ENCODE assay signal across 11 cellular contexts in the genomic region with DNA sequence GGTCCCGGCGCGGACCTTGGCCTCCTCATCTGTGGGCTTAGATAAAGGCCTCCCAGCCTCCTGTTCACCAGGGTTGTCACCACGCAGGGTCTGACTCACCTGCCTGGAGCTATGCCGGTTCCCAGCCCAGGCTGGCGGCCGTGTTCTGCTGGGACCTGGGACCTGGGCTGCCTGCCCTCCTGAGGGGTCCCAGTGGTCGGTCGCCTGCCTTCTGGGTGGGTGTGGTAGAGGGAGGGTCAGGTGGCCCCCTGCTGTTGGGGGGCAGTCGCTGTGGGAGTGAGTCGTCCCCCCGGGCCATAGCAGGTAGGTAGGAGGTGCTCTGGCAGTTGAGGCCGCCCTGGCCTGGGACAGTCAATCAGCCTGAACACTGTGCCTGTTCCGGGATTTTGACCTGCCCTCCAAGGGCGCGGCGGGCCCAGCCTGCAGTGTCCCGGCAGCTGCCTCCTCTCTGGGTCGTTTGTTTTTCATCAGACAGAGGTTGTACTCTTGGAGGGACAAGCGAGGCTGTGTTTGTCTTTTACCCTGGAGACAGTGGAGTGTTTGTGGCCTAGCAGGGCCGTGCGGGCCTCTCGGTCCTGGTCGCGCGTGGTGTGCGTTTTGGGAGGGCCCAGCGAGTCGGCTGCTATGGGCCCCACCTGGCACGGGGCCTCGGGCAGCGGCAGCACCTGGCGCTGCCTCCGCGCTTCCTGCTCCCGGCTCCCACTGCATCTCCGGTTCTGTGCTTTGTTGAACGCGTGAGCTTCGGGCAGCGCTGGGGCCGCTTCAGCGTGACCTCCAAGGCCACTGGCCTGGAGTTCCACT. TPM values are rescaled to one million over a fixed set of nuclear protein-coding genes. Genes with fewer than 3 reads are reported as not detected.
A peak's percentile ranks its signal among the peaks of the same experiment; 100 is the strongest.
DNase-seq lines count a peak whose midpoint lies in the region; ATAC-seq and TF ChIP-seq lines count a peak whose summit lies in the region.
"Had no signal": no experiment of that assay in that cellular context is flagged by ENCODE, and none has a peak within 500 bp of the region (broad histone marks: within the 10 kb centered on the region; RNA-seq: fewer than 3 reads in every experiment).

No MANE protein-coding gene starts in this region.

- no peak for ATAC-seq in psoas muscle
- ATAC-seq in activated CD8-positive, alpha-beta memory T cell treated with anti-CD3 and anti-CD28 coated beads, Interleukin-2, amount 10 ng/mL, durations not matched to agents 7 days and 5 days, result no peak

- DNase-seq in T1000 (lab: John Stamatoyannopoulos, UW), result peak; percentile 27
- peak in 31 of 51 donors; percentile 14 to 67 (median 38) for DNase-seq in hypothalamus (lab: John Stamatoyannopoulos, UW)
- DNase-seq in psoas muscle, result peak in 1 of 2 donors; percentile 51
- no peak for DNase-seq in NCI-H1436 (lab: John Stamatoyannopoulos, UW)
- no peak for DNase-seq in activated CD8-positive, alpha-beta memory T cell treated with anti-CD3 and anti-CD28 coated beads, Interleukin-2, amount 10 ng/mL, durations not matched to agents 7 days and 5 days
- no peak for DNase-seq in SK-N-DZ (ENCODE audit: low spot score)
- DNase-seq in activated T-cell treated with anti-CD3 and anti-CD28 coated beads, Interleukin-2, amount 50 U/mL, for 24 hours, result no peak
- DNase-seq: cortex of kidney, NCI-H146, occipital lobe had no signal

- no peaks in the 10 kb centered on the region for H3K9me3 ChIP-seq in psoas muscle

- H3K4me1 ChIP-seq in psoas muscle, result peaks cover 8% of the 10 kb centered on the region

- H3K4me3 Mint-ChIP-seq in activated CD8-positive, alpha-beta memory T cell treated with anti-CD3 and anti-CD28 coated beads, Interleukin-2, amount 10 ng/mL, durations not matched to agents 7 days and 5 days, result no peak overlapping the region
- H3K4me3 Mint-ChIP-seq in activated T-cell treated with anti-CD3 and anti-CD28 coated beads, Interleukin-2, amount 50 U/mL, for 24 hours, result no peak overlapping the region

- H3K27me3 Mint-ChIP-seq in activated CD8-positive, alpha-beta memory T cell treated with anti-CD3 and anti-CD28 coated beads, Interleukin-2, amount 10 ng/mL, durations not matched to agents 7 days and 5 days, result no peaks in the 10 kb centered on the region
- H3K27me3 Mint-ChIP-seq in activated T-cell treated with anti-CD3 and anti-CD28 coated beads, Interleukin-2, amount 50 U/mL, for 24 hours, result no peaks in the 10 kb centered on the region

- no peaks in the 10 kb centered on the region for H3K27me3 ChIP-seq in psoas muscle (ENCODE audit: insufficient read depth in 3 of 3, low read length in 2 of 3)

- peak overlapping the region; percentile 38 for H3K4me3 ChIP-seq in psoas muscle

- H3K36me3 Mint-ChIP-seq in activated CD8-positive, alpha-beta memory T cell treated with anti-CD3 and anti-CD28 coated beads, Interleukin-2, amount 10 ng/mL, durations not matched to agents 7 days and 5 days, result peaks cover 2% of the 10 kb centered on the region
- H3K36me3 Mint-ChIP-seq in activated T-cell treated with anti-CD3 and anti-CD28 coated beads, Interleukin-2, amount 50 U/mL, for 24 hours (ENCODE audit: low read depth), result peaks cover 25% of the 10 kb centered on the region

- CTCF ChIA-PET in activated CD8-positive, alpha-beta memory T cell treated with anti-CD3 and anti-CD28 coated beads, Interleukin-2, amount 10 ng/mL, durations not matched to agents 7 days and 5 days (lab: Charles Lee), result interaction anchor here (0.5 kb wide), 1 partner anchor 266 kb away, joined by 4 read pairs; no protein-coding TSS in a partner anchor

- no peaks in the 10 kb centered on the region for H3K9me3 Mint-ChIP-seq in activated CD8-positive, alpha-beta memory T cell treated with anti-CD3 and anti-CD28 coated beads, Interleukin-2, amount 10 ng/mL, durations not matched to agents 7 days and 5 days (ENCODE audit: low read depth)
- H3K9me3 Mint-ChIP-seq in activated T-cell treated with anti-CD3 and anti-CD28 coated beads, Interleukin-2, amount 50 U/mL, for 24 hours, result no peaks in the 10 kb centered on the region

- TF ChIP-seq CTCF in C4-2B (conservative IDR thresholded peaks at IDR 0.05) (no peak), psoas muscle (IDR thresholded peaks at IDR 0.05) (no peak)

- H3K4me1 Mint-ChIP-seq in activated CD8-positive, alpha-beta memory T cell treated with anti-CD3 and anti-CD28 coated beads, Interleukin-2, amount 10 ng/mL, durations not matched to agents 7 days and 5 days, result peaks cover 48% of the 10 kb centered on the region
- H3K4me1 Mint-ChIP-seq in activated T-cell treated with anti-CD3 and anti-CD28 coated beads, Interleukin-2, amount 50 U/mL, for 24 hours (ENCODE audit: low read depth), result peaks cover 64% of the 10 kb centered on the region

- H3K36me3 ChIP-seq in psoas muscle (ENCODE audit: insufficient read depth in 1 of 2, low read depth in 1 of 2), result peaks cover 0 to 11% of the 10 kb centered on the region in 2 donors

- WGBS in psoas muscle, 3 donors, result 53 to 73% (median 63%) methylated on average over 39 to 43 of the region's 43 CpGs

- H3K27ac ChIP-seq in C4-2B, result peak overlapping the region; percentile 93
- peak overlapping the region; percentile 66 for H3K27ac ChIP-seq in psoas muscle

- no peak overlapping the region for H3K27ac Mint-ChIP-seq in activated CD8-positive, alpha-beta memory T cell treated with anti-CD3 and anti-CD28 coated beads, Interleukin-2, amount 10 ng/mL, durations not matched to agents 7 days and 5 days
- no peak overlapping the region for H3K27ac Mint-ChIP-seq in activated T-cell treated with anti-CD3 and anti-CD28 coated beads, Interleukin-2, amount 50 U/mL, for 24 hours

- intact Hi-C loops in psoas muscle (cut with DNase I), result no loop called here

RNA-seq across cellular contexts. Expression of a gene that starts 2.6 kb away (rescaled TPM):
- 1 to 10 TPM; 1.4 to 2.2 (median 1.7) TPM for total RNA-seq in psoas muscle
- polyA plus RNA-seq in psoas muscle, result 1 to 10 TPM; 2.4 to 7.2 (median 3.6) TPM
- 10 to 100 TPM in 1 of 2 experiments, 1 to 10 TPM in 1; 9.3 to 11.4 TPM for total RNA-seq in activated CD8-positive, alpha-beta memory T cell treated with anti-CD3 and anti-CD28 coated beads, Interleukin-2, amount 10 ng/mL, durations not matched to agents 7 days and 5 days
- polyA plus RNA-seq in SK-N-DZ (2014; cell fraction: cytosol; rRNA removed), result 6.3 and 9.5 TPM in 2 replicates
- polyA plus RNA-seq in SK-N-DZ (2014; cell fraction: nucleus; rRNA removed), result 6.1 and 7.3 TPM in 2 replicates

RNA-seq across cellular contexts. Expression of a gene that starts 2.6 kb away (rescaled TPM):
- total RNA-seq in psoas muscle, result 10 to 100 TPM; 13.4 to 16.3 (median 15.1) TPM
- polyA plus RNA-seq in psoas muscle, result 10 to 100 TPM in 2 of 3 donors, 1 to 10 TPM in 1; 9.5 to 17.5 (median 15.5) TPM
- 10 to 100 TPM; 32.9 to 34.8 TPM for total RNA-seq in activated CD8-positive, alpha-beta memory T cell treated with anti-CD3 and anti-CD28 coated beads, Interleukin-2, amount 10 ng/mL, durations not matched to agents 7 days and 5 days
- polyA plus RNA-seq in SK-N-DZ (2014; cell fraction: cytosol; rRNA removed), result 48.3 and 92.0 TPM in 2 replicates
- polyA plus RNA-seq in SK-N-DZ (2014; cell fraction: nucleus; rRNA removed), result 30.7 and 30.8 TPM in 2 replicates

RNA-seq across cellular contexts. Expression of a gene that starts 22.5 kb away (rescaled TPM):
- total RNA-seq in psoas muscle, result 10 to 100 TPM; 38.5 to 54.2 (median 42.3) TPM
- polyA plus RNA-seq in psoas muscle, result 10 to 100 TPM; 35.5 to 58.9 (median 47.6) TPM
- 100 to 1,000 TPM; 156 to 189 TPM for total RNA-seq in activated CD8-positive, alpha-beta memory T cell treated with anti-CD3 and anti-CD28 coated beads, Interleukin-2, amount 10 ng/mL, durations not matched to agents 7 days and 5 days
- 73.8 and 89.9 TPM in 2 replicates for polyA plus RNA-seq in SK-N-DZ (2014; cell fraction: cytosol; rRNA removed)
- 197 and 240 TPM in 2 replicates for polyA plus RNA-seq in SK-N-DZ (2014; cell fraction: nucleus; rRNA removed)

RNA-seq across cellular contexts. Expression of a gene that starts 33.2 kb away (rescaled TPM):
- 10 to 100 TPM; 22.3 to 34.1 (median 33.0) TPM for total RNA-seq in psoas muscle
- polyA plus RNA-seq in psoas muscle, result 10 to 100 TPM; 25.3 to 49.8 (median 34.2) TPM
- total RNA-seq in activated CD8-positive, alpha-beta memory T cell treated with anti-CD3 and anti-CD28 coated beads, Interleukin-2, amount 10 ng/mL, durations not matched to agents 7 days and 5 days, result 100 to 1,000 TPM; 114 to 129 TPM
- 89.9 and 99.4 TPM in 2 replicates for polyA plus RNA-seq in SK-N-DZ (2014; cell fraction: cytosol; rRNA removed)
- polyA plus RNA-seq in SK-N-DZ (2014; cell fraction: nucleus; rRNA removed), result 481 and 510 TPM in 2 replicates

RNA-seq across cellular contexts. Expression of a gene that starts 44.4 kb away (rescaled TPM):
- 10 to 100 TPM in 1 of 4 donors, 1 to 10 TPM in 3; 3.0 to 11.1 (median 4.3) TPM for total RNA-seq in psoas muscle
- polyA plus RNA-seq in psoas muscle, result 10 to 100 TPM in 1 of 3 donors, 1 to 10 TPM in 2; 2.2 to 13.0 (median 3.1) TPM
- 10 to 100 TPM; 22.6 to 28.1 TPM for total RNA-seq in activated CD8-positive, alpha-beta memory T cell treated with anti-CD3 and anti-CD28 coated beads, Interleukin-2, amount 10 ng/mL, durations not matched to agents 7 days and 5 days
- 12.8 and 16.7 TPM in 2 replicates for polyA plus RNA-seq in SK-N-DZ (2014; cell fraction: cytosol; rRNA removed)
- polyA plus RNA-seq in SK-N-DZ (2014; cell fraction: nucleus; rRNA removed), result 11.0 and 15.3 TPM in 2 replicates

Comparison
In these comparisons a context has a peak if more than half of its experiments do, and no peak if none do; other contexts are left out.
1. DNase-seq: peak in T1000 (single experiment) and hypothalamus (31 of 51); none in NCI-H1436 (single experiment), activated CD8-positive, alpha-beta memory T cell treated with anti-CD3 and anti-CD28 coated beads, Interleukin-2, amount 10 ng/mL, durations not matched to agents 7 days and 5 days (single experiment), SK-N-DZ (single experiment) and activated T-cell treated with anti-CD3 and anti-CD28 coated beads, Interleukin-2, amount 50 U/mL, for 24 hours (single experiment).